Comparison of ENCODE assay signal across 30 cellular contexts in genomic region chr3:164514576-164514975, GRCh38.
"Had no signal": no experiment of that assay in that cellular context is flagged by ENCODE, and none has a peak within 500 bp of the region (broad histone marks: within the 10 kb centered on the region; RNA-seq: fewer than 3 reads in every experiment).

No MANE protein-coding gene starts in this region.

- DNase-seq: activated CD4-positive, alpha-beta memory T cell treated with anti-CD3 and anti-CD28 coated beads, Interleukin-2, amount 10 ng/mL, durations not matched to agents 7 days and 5 days; activated CD4-positive, alpha-beta T cell treated with anti-CD3 and anti-CD28 coated beads for 1 hour; activated CD4-positive, alpha-beta T cell treated with anti-CD3 and anti-CD28 coated beads for 4 hours; activated CD4-positive, alpha-beta T cell treated with anti-CD3 and anti-CD28 coated beads, Interleukin-2, amount 10 ng/mL, durations not matched to agents 7 days and 5 days; activated CD4-positive, alpha-beta T cell treated with anti-CD3 and anti-CD28 coated beads, Interleukin-2, amount 50 U/mL, for 4 hours; activated CD8-positive, alpha-beta memory T cell treated with anti-CD3 and anti-CD28 coated beads, Interleukin-2, amount 50 U/mL, for 48 hours; activated gamma-delta T cell; activated naive CD4-positive, alpha-beta T cell; activated naive CD4-positive, alpha-beta T cell treated with anti-CD3 and anti-CD28 coated beads, Interleukin-2, amount 10 ng/mL, durations not matched to agents 7 days and 5 days; activated naive CD8-positive, alpha-beta T cell treated with anti-CD3 and anti-CD28 coated beads, Interleukin-2, amount 10 ng/mL, durations not matched to agents 7 days and 5 days; activated T-cell treated with anti-CD3 and anti-CD28 coated beads for 4 hours; activated T-cell treated with anti-CD3 and anti-CD28 coated beads, Interleukin-2, amount 50 U/mL, for 24 hours; activated T-cell treated with anti-CD3 and anti-CD28 coated beads, Interleukin-2, amount 50 U/mL, for 72 hours; central memory CD4-positive, alpha-beta T cell; cerebellar nuclear complex; dorsolateral prefrontal cortex; effector memory CD4-positive, alpha-beta T cell; endodermal cell; erythroblast; foreskin keratinocyte; T-helper 2 cell had no signal

- H3K27ac ChIP-seq: ascending aorta, breast epithelium, cardiac muscle cell, coronary artery, dorsolateral prefrontal cortex, esophagus muscularis mucosa, foreskin keratinocyte, gastroesophageal sphincter, VCaP had no signal

- H3K4me3 ChIP-seq: ascending aorta, breast epithelium, cardiac muscle cell, coronary artery, dorsolateral prefrontal cortex, esophagus muscularis mucosa, gastroesophageal sphincter had no signal

- H3K4me1 ChIP-seq: ascending aorta, breast epithelium, esophagus muscularis mucosa, foreskin keratinocyte, gastroesophageal sphincter had no signal

- ATAC-seq: activated naive CD4-positive, alpha-beta T cell treated with anti-CD3 and anti-CD28 coated beads, Interleukin-2, amount 50 U/mL, for 72 hours; activated T-cell treated with anti-CD3 and anti-CD28 coated beads, Interleukin-2, amount 50 U/mL, for 72 hours; foreskin keratinocyte; WTC11 had no signal

- H3K36me3 ChIP-seq: ascending aorta, breast epithelium, cardiac muscle cell, esophagus muscularis mucosa, gastroesophageal sphincter had no signal

- H3K27me3 ChIP-seq: ascending aorta, breast epithelium, cardiac muscle cell, dorsolateral prefrontal cortex, esophagus muscularis mucosa, foreskin keratinocyte, gastroesophageal sphincter had no signal
